Comparison of ENCODE assay signal across 1 cellular context in the genomic region with DNA sequence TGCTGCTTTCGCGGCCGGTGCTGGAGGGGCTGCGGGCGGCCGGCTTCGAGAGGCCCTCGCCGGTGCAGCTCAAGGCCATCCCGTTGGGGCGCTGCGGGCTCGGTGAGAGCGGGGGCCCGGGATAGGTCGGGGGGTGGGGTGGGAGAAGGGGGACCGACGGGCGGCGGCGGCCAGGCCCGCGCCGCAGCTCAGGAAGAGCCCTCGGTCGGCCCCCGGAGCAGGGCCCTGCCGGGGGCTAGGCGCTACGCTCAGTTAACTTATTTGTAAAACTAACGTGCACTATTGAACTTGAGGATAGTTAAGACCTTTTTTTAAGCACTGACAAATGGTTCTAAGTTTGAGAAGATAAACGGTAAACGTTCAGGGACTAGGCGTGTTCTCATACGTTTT.
TF ChIP-seq lines count a peak whose summit lies in the region.

No MANE protein-coding gene starts in this region.

TF ChIP-seq in IMR-90, 13 proteins besides CTCF, POLR2A, EP300 and RAD21:
- TF ChIP-seq MXI1 (IDR thresholded peaks at IDR 0.05; ENCODE audit: borderline replicate concordance, low read depth, low read length) = no peak
- TF ChIP-seq USF2 (IDR thresholded peaks at IDR 0.05; ENCODE audit: low read depth, low read length) = no peak
- TF ChIP-seq CHD1 (IDR thresholded peaks at IDR 0.05; ENCODE audit: low read depth, low read length) = no peak
- TF ChIP-seq MAFK (IDR thresholded peaks at IDR 0.05; ENCODE audit: low read depth, low read length) = no peak
- TF ChIP-seq SMC3 (IDR thresholded peaks at IDR 0.05; ENCODE audit: low read depth, low read length) = no peak
- no peak for TF ChIP-seq RFX5 (IDR thresholded peaks at IDR 0.05; ENCODE audit: low read depth, low read length)
- TF ChIP-seq FOS (IDR thresholded peaks at IDR 0.05; ENCODE audit: low read depth, low read length) = no peak
- no peak for TF ChIP-seq NFE2L2 (IDR thresholded peaks at IDR 0.05; ENCODE audit: low read depth, low read length)
- no peak for TF ChIP-seq MAZ (IDR thresholded peaks at IDR 0.05; ENCODE audit: borderline replicate concordance, low read depth, low read length)
- TF ChIP-seq ELK1 (IDR thresholded peaks at IDR 0.05; ENCODE audit: borderline replicate concordance, low read depth, low read length) = no peak
- TF ChIP-seq CEBPB (IDR thresholded peaks at IDR 0.05; ENCODE audit: low read depth, low read length) = no peak
- TF ChIP-seq BHLHE40 (IDR thresholded peaks at IDR 0.05; ENCODE audit: low read depth, low read length) = no peak
- no peak for TF ChIP-seq RCOR1 (IDR thresholded peaks at IDR 0.05; ENCODE audit: insufficient replicate concordance, low read length)
